ENCODE assay signal across 9 cellular contexts in the genomic region with DNA sequence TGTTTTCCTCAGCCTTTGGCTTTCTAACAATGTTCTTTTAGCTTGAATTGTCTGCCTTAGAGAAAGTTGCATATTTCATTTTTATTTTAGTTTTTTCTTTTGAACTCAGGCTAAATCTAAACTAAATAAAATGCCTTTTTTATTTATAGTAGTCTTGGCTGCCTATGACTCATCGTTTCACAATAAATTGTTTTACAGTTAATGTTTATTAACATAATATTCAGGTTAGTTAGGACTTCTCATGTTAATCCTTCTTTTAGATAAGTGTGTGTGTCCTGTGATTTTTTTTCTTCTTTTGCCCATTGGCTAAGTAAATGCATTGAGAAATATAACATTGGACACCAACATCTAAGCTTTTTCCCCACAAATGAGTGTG. TPM values are rescaled to one million over a fixed set of nuclear protein-coding genes. Genes with fewer than 3 reads are reported as not detected.
DNase-seq lines count a peak whose midpoint lies in the region; ATAC-seq and TF ChIP-seq lines count a peak whose summit lies in the region.
"Had no signal": no experiment of that assay in that cellular context is flagged by ENCODE, and none has a peak within 500 bp of the region (broad histone marks: within the 10 kb centered on the region; RNA-seq: fewer than 3 reads in every experiment).

No MANE protein-coding gene starts in this region.

- 0 to 7% methylated on average over 1 of the region's 1 CpG for WGBS in sigmoid colon, 2 donors

- intact Hi-C loops in sigmoid colon (cut with DNase I) = loop anchor here (10.0 kb wide), 1 partner anchor 84 kb away; a partner anchor contains a TSS

- H3K79me2 ChIP-seq in GM23338 (replicated peaks; ENCODE audit: insufficient read depth) = peaks cover 36% of the 10 kb centered on the region

- ATAC-seq in GM23338 (no peak), HG03354 (IDR thresholded peaks at IDR 0.05; ENCODE audit: poor library complexity, severe bottlenecking, unreplicated experiment) (no peak), HG03439 (IDR thresholded peaks at IDR 0.05; ENCODE audit: unreplicated experiment) (no peak)

- H3K27me3 Mint-ChIP-seq in GM23338 (ENCODE audit: insufficient read depth, low read depth, poor library complexity) = peaks cover 3% of the 10 kb centered on the region

- DNase-seq in GM23338 (ENCODE audit: low spot score) (no peak), RKO (ENCODE audit: low spot score) (peak; percentile 6), epithelial cell of prostate (ENCODE audit: low read depth, low spot score) (no peak), sigmoid colon (no peak), AG20443 (ENCODE audit: low spot score) (no peak)
- no peak for DNase-seq in NK-92 treated with Interleukin-12 subunit alpha and Interleukin-12 subunit beta, amount 100 ng/mL, for 24 hours (lab: John Stamatoyannopoulos, UW)
- DNase-seq: NCI-H2171 had no signal

- no peak overlapping the region for H3K27ac Mint-ChIP-seq in GM23338

- no peak for TF ChIP-seq POLR2A in sigmoid colon (IDR thresholded peaks at IDR 0.05)

- peak overlapping the region; percentile 78 for H3K4me3 ChIP-seq in GM23338
- H3K4me3 ChIP-seq in sigmoid colon = peak overlapping the region in 2 of 4 donors; percentile 68

- H3K4me1 Mint-ChIP-seq in GM23338 = no peaks in the 10 kb centered on the region; the same call in 2 of the 3 replicates

- H4K20me1 ChIP-seq in GM23338 (replicated peaks; ENCODE audit: insufficient read depth) = no peaks in the 10 kb centered on the region

- H3K36me3 ChIP-seq in GM23338 (ENCODE audit: insufficient read depth) (no peaks in the 10 kb centered on the region), sigmoid colon (no peaks in the 10 kb centered on the region)

- peak overlapping the region; percentile 97; the same call in 2 of the 3 replicates for H3K4me3 Mint-ChIP-seq in GM23338

- no peaks in the 10 kb centered on the region for H3K9me3 ChIP-seq in sigmoid colon

- no peaks in the 10 kb centered on the region for H3K9me2 ChIP-seq in GM23338 (ENCODE audit: insufficient read depth)

- H2AFZ ChIP-seq in GM23338 = no peak overlapping the region

- H3K36me3 Mint-ChIP-seq in GM23338 (ENCODE audit: low read depth) = no peaks in the 10 kb centered on the region; the same call in 2 of the 3 replicates

- no peaks in the 10 kb centered on the region for H3K9me3 Mint-ChIP-seq in GM23338

- no peaks in the 10 kb centered on the region for H3F3A ChIP-seq in GM23338 (replicated peaks; ENCODE audit: low read depth)

- TF ChIP-seq EP300 in sigmoid colon (IDR thresholded peaks at IDR 0.05) = no peak

- H3K27ac ChIP-seq in GM23338 (ENCODE audit: low read depth) (no peak overlapping the region), epithelial cell of prostate (peak overlapping the region; percentile 81), sigmoid colon (peak overlapping the region in 3 of 4 donors; percentile 86 to 92 (median 87))

- no peak for TF ChIP-seq CTCF in GM23338 (conservative IDR thresholded peaks at IDR 0.05; ENCODE audit: low read depth in 2 of 2)
- no peak for TF ChIP-seq CTCF in sigmoid colon (IDR thresholded peaks at IDR 0.05)

- peak overlapping the region; percentile 79 for H3K4me2 ChIP-seq in GM23338

- H3K4me1 ChIP-seq in GM23338 (ENCODE audit: insufficient read depth) = peaks cover 7% of the 10 kb centered on the region; the same call in 1 of the 2 replicates
- peaks cover 0 to 33% (median 16%) of the 10 kb centered on the region in 4 donors for H3K4me1 ChIP-seq in sigmoid colon

- H3K27me3 ChIP-seq in GM23338 (ENCODE audit: insufficient read depth) (no peaks in the 10 kb centered on the region), sigmoid colon (no peaks in the 10 kb centered on the region)

TF ChIP-seq in GM23338, 12 proteins besides CTCF, POLR2A, EP300 and RAD21 (continues in another document):
- no peak for TF ChIP-seq NANOG (IDR thresholded peaks at IDR 0.05; ENCODE audit: borderline replicate concordance)
- TF ChIP-seq, protein P1, sequence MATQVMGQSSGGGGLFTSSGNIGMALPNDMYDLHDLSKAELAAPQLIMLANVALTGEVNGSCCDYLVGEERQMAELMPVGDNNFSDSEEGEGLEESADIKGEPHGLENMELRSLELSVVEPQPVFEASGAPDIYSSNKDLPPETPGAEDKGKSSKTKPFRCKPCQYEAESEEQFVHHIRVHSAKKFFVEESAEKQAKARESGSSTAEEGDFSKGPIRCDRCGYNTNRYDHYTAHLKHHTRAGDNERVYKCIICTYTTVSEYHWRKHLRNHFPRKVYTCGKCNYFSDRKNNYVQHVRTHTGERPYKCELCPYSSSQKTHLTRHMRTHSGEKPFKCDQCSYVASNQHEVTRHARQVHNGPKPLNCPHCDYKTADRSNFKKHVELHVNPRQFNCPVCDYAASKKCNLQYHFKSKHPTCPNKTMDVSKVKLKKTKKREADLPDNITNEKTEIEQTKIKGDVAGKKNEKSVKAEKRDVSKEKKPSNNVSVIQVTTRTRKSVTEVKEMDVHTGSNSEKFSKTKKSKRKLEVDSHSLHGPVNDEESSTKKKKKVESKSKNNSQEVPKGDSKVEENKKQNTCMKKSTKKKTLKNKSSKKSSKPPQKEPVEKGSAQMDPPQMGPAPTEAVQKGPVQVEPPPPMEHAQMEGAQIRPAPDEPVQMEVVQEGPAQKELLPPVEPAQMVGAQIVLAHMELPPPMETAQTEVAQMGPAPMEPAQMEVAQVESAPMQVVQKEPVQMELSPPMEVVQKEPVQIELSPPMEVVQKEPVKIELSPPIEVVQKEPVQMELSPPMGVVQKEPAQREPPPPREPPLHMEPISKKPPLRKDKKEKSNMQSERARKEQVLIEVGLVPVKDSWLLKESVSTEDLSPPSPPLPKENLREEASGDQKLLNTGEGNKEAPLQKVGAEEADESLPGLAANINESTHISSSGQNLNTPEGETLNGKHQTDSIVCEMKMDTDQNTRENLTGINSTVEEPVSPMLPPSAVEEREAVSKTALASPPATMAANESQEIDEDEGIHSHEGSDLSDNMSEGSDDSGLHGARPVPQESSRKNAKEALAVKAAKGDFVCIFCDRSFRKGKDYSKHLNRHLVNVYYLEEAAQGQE (IDR thresholded peaks at IDR 0.05; ENCODE audit: unreplicated experiment) = no peak
- no peak for TF ChIP-seq ZNF114 (CRISPR knock-in tag; IDR thresholded peaks at IDR 0.05)
- no peak for TF ChIP-seq ZNF331 (CRISPR knock-in tag; IDR thresholded peaks at IDR 0.05; ENCODE audit: low read depth)
- no peak for TF ChIP-seq JUNB (IDR thresholded peaks at IDR 0.05; ENCODE audit: unreplicated experiment)
- no peak for TF ChIP-seq EZH2 (IDR thresholded peaks at IDR 0.05; ENCODE audit: low read depth, unreplicated experiment)
- TF ChIP-seq EZH2phosphoT487 (IDR thresholded peaks at IDR 0.05; ENCODE audit: unreplicated experiment) = no peak
- TF ChIP-seq, protein P2, sequence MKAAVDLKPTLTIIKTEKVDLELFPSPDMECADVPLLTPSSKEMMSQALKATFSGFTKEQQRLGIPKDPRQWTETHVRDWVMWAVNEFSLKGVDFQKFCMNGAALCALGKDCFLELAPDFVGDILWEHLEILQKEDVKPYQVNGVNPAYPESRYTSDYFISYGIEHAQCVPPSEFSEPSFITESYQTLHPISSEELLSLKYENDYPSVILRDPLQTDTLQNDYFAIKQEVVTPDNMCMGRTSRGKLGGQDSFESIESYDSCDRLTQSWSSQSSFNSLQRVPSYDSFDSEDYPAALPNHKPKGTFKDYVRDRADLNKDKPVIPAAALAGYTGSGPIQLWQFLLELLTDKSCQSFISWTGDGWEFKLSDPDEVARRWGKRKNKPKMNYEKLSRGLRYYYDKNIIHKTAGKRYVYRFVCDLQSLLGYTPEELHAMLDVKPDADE (IDR thresholded peaks at IDR 0.05) = no peak

RNA-seq across cellular contexts. Expression of a gene that starts 1.6 kb away (rescaled TPM):
- total RNA-seq in GM23338 (2014; rRNA removed; shearing (Covaris generic)) = 11.0 and 12.1 TPM in 2 replicates
- polyA plus RNA-seq in GM23338 (2016; fragmentation: Nextera tagmentation; extraction: Ambion mirVana) = 4.5 TPM in 2 replicates
- 10 to 100 TPM in 2 of 4 donors, 1 to 10 TPM in 2; 8.0 to 11.9 (median 9.8) TPM for total RNA-seq in sigmoid colon
- 10 to 100 TPM in 2 of 3 donors, 1 to 10 TPM in 1; 8.7 to 20.1 (median 10.2) TPM for polyA plus RNA-seq in sigmoid colon
